In the genomic region with DNA sequence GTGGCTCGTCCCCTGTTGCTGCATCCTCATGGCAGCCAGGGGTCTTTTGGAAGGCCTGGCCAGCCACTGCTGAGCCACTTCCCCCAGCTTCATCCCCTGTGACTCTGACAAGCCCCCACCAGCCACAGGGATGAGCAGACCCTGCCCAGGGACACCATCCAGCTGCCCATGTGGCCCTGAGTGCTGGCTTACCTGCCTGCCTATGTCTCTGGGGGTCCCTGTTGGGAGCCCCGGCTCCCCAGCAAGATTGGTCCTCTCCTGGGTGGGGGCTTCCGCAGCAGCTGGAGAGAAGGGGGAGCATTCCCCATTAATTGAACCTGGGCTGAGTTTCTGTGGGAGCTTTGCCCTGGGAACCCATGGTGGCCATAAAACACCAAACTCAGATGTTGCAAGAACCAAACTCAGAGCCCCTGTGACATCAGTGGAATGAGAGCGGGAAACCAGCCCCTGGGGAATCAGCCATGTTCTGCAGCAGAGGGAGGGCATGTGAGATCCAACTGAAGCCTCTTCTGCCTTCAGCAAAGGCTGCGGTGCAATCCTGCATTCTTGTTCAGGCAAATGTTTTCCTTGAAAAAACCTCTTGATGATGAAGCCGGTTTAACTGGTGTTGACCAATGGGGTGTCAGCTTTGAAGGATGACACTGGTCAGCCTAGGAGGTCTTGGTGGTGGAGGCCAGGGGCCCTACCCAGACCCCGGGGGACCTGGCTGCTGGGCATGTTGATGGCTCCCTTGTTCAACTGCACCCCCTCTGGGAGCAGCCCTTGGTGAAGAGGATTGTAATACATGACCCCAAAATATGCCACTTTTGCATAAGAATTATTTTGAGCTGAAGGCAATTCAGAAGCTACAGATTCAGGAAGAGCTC, we compare ENCODE assay signal across 18 cellular contexts. TPM values are rescaled to one million over a fixed set of nuclear protein-coding genes. Genes with fewer than 3 reads are reported as not detected.
DNase-seq lines count a peak whose midpoint lies in the region; ATAC-seq and TF ChIP-seq lines count a peak whose summit lies in the region.
"Had no signal": no experiment of that assay in that cellular context is flagged by ENCODE, and none has a peak within 500 bp of the region (broad histone marks: within the 10 kb centered on the region; RNA-seq: fewer than 3 reads in every experiment).

No MANE protein-coding gene starts in this region.

- no peaks in the 10 kb centered on the region for H3K9me3 ChIP-seq in mucosa of descending colon
- no peaks in the 10 kb centered on the region for H3K9me3 ChIP-seq in CD4-positive, alpha-beta memory T cell (ENCODE audit: control insufficient read depth in 1 of 2, low read length in 2 of 2)
- H3K9me3 ChIP-seq: vagina had no signal

- no peak overlapping the region for H3K4me3 Mint-ChIP-seq in activated naive CD8-positive, alpha-beta T cell treated with anti-CD3 and anti-CD28 coated beads, Interleukin-2, amount 10 ng/mL, durations not matched to agents 7 days and 5 days
- H3K4me3 Mint-ChIP-seq in activated naive CD8-positive, alpha-beta T cell treated with anti-CD3 and anti-CD28 coated beads for 36 hours = no peak overlapping the region
- H3K4me3 Mint-ChIP-seq in type B pancreatic cell = no peak overlapping the region
- no peak overlapping the region for H3K4me3 Mint-ChIP-seq in CD4-positive, alpha-beta memory T cell
- H3K4me3 Mint-ChIP-seq: activated CD4-positive, alpha-beta memory T cell treated with anti-CD3 and anti-CD28 coated beads, Interleukin-2, amount 10 ng/mL, durations not matched to agents 7 days and 5 days; activated naive CD4-positive, alpha-beta T cell treated with anti-CD3 and anti-CD28 coated beads, Interleukin-2, amount 50 U/mL, for 24 hours; endodermal cell; WTC11 had no signal

- CTCF ChIA-PET in CD4-positive, alpha-beta memory T cell (lab: Charles Lee; ENCODE audit: partially characterized antibody) = no interaction called here

- POLR2A ChIA-PET in activated naive CD8-positive, alpha-beta T cell treated with anti-CD3 and anti-CD28 coated beads, Interleukin-2, amount 10 ng/mL, durations not matched to agents 7 days and 5 days (lab: Charles Lee) = no interaction called here
- POLR2A ChIA-PET in CD4-positive, alpha-beta memory T cell (lab: Charles Lee; ENCODE audit: partially characterized antibody) = no interaction called here

- no peak for ATAC-seq in activated naive CD8-positive, alpha-beta T cell treated with anti-CD3 and anti-CD28 coated beads, Interleukin-2, amount 10 ng/mL, durations not matched to agents 7 days and 5 days (ENCODE audit: low read depth)
- no peak for ATAC-seq in mucosa of descending colon
- ATAC-seq: WTC11 had no signal

- no peaks in the 10 kb centered on the region for H3K4me1 Mint-ChIP-seq in activated naive CD8-positive, alpha-beta T cell treated with anti-CD3 and anti-CD28 coated beads, Interleukin-2, amount 10 ng/mL, durations not matched to agents 7 days and 5 days
- H3K4me1 Mint-ChIP-seq in activated naive CD8-positive, alpha-beta T cell treated with anti-CD3 and anti-CD28 coated beads for 36 hours = no peaks in the 10 kb centered on the region
- peaks cover 23% of the 10 kb centered on the region for H3K4me1 Mint-ChIP-seq in type B pancreatic cell (ENCODE audit: unreplicated experiment)
- H3K4me1 Mint-ChIP-seq in CD4-positive, alpha-beta memory T cell = no peaks in the 10 kb centered on the region
- H3K4me1 Mint-ChIP-seq: activated CD4-positive, alpha-beta memory T cell treated with anti-CD3 and anti-CD28 coated beads, Interleukin-2, amount 10 ng/mL, durations not matched to agents 7 days and 5 days; activated naive CD4-positive, alpha-beta T cell treated with anti-CD3 and anti-CD28 coated beads, Interleukin-2, amount 50 U/mL, for 24 hours had no signal

- H3K27me3 ChIP-seq in CD4-positive, alpha-beta memory T cell (ENCODE audit: insufficient read depth, low read length) = no peaks in the 10 kb centered on the region
- H3K27me3 ChIP-seq: hepatocyte, vagina had no signal

- H3K4me1 ChIP-seq in mucosa of descending colon (ENCODE audit: low read depth) = no peaks in the 10 kb centered on the region
- no peaks in the 10 kb centered on the region for H3K4me1 ChIP-seq in CD4-positive, alpha-beta memory T cell (ENCODE audit: insufficient read depth, low read length)

- no peaks in the 10 kb centered on the region for H3K36me3 ChIP-seq in mucosa of descending colon (ENCODE audit: low read depth)
- no peaks in the 10 kb centered on the region for H3K36me3 ChIP-seq in CD4-positive, alpha-beta memory T cell (ENCODE audit: insufficient read depth, low read length)
- H3K36me3 ChIP-seq: BLaER1 treated with 17β-estradiol and CSF1 and Interleukin-3, amounts not matched to agents 10 nM and 100 nM; vagina had no signal

- intact Hi-C loops in mucosa of descending colon (cut with DNase I, micrococcal nuclease) = no loop called here
- intact Hi-C loops in CD4-positive, alpha-beta memory T cell (cut with micrococcal nuclease) = no loop called here

- H3K27ac ChIP-seq in CD4-positive, alpha-beta memory T cell (ENCODE audit: low read depth, low read length) = no peak overlapping the region
- H3K27ac ChIP-seq: BLaER1 treated with 17β-estradiol and CSF1 and Interleukin-3, amounts not matched to agents 10 nM and 100 nM; vagina had no signal

- peaks cover 13% of the 10 kb centered on the region for H3K27me3 Mint-ChIP-seq in activated naive CD8-positive, alpha-beta T cell treated with anti-CD3 and anti-CD28 coated beads, Interleukin-2, amount 10 ng/mL, durations not matched to agents 7 days and 5 days
- H3K27me3 Mint-ChIP-seq in activated naive CD8-positive, alpha-beta T cell treated with anti-CD3 and anti-CD28 coated beads for 36 hours = peaks cover 19% of the 10 kb centered on the region
- no peaks in the 10 kb centered on the region for H3K27me3 Mint-ChIP-seq in type B pancreatic cell
- H3K27me3 Mint-ChIP-seq in CD4-positive, alpha-beta memory T cell = peaks cover 13 to 17% of the 10 kb centered on the region in 2 donors

- peak; percentile 14 for DNase-seq in activated naive CD8-positive, alpha-beta T cell treated with anti-CD3 and anti-CD28 coated beads, Interleukin-2, amount 10 ng/mL, durations not matched to agents 7 days and 5 days
- no peak for DNase-seq in activated naive CD8-positive, alpha-beta T cell treated with anti-CD3 and anti-CD28 coated beads for 36 hours
- peak; percentile 58 for DNase-seq in fibroblast of mammary gland (ENCODE audit: low read depth)
- peak in 2 of 3 donors; percentile 14 to 24 for DNase-seq in mucosa of descending colon
- DNase-seq in type B pancreatic cell (ENCODE audit: extremely low spot score, unreplicated experiment) = no peak
- no peak for DNase-seq in CD4-positive, alpha-beta memory T cell
- DNase-seq in NCI-H2227 treated with DMSO at 0.1 percent for 48 hours (lab: John Stamatoyannopoulos, UW) = no peak
- DNase-seq in DMS79 treated with DMSO at 0.1 percent for 48 hours (lab: John Stamatoyannopoulos, UW) = no peak
- DNase-seq: activated CD4-positive, alpha-beta memory T cell treated with anti-CD3 and anti-CD28 coated beads, Interleukin-2, amount 10 ng/mL, durations not matched to agents 7 days and 5 days; endodermal cell; HCEC 1CT; NCI-H1694 treated with DMSO at 0.1 percent for 48 hours; stimulated activated CD4-positive, alpha-beta T cell treated with anti-CD3 and anti-CD28 coated beads, Interleukin-2, amount 100 ng/mL, for 24 hours had no signal

- H3K4me3 ChIP-seq in fibroblast of mammary gland (ENCODE audit: control insufficient read depth, low read depth, low read length) = no peak overlapping the region
- no peak overlapping the region for H3K4me3 ChIP-seq in mucosa of descending colon
- H3K4me3 ChIP-seq in CD4-positive, alpha-beta memory T cell (ENCODE audit: low read length in 2 of 2) = no peak overlapping the region
- H3K4me3 ChIP-seq: BLaER1 treated with 17β-estradiol and CSF1 and Interleukin-3, amounts not matched to agents 10 nM and 100 nM; hepatocyte; vagina had no signal

- H3K9me3 Mint-ChIP-seq in activated naive CD8-positive, alpha-beta T cell treated with anti-CD3 and anti-CD28 coated beads, Interleukin-2, amount 10 ng/mL, durations not matched to agents 7 days and 5 days = no peaks in the 10 kb centered on the region
- H3K9me3 Mint-ChIP-seq in activated naive CD8-positive, alpha-beta T cell treated with anti-CD3 and anti-CD28 coated beads for 36 hours = peaks cover 5% of the 10 kb centered on the region
- no peaks in the 10 kb centered on the region for H3K9me3 Mint-ChIP-seq in type B pancreatic cell
- H3K9me3 Mint-ChIP-seq in CD4-positive, alpha-beta memory T cell = peaks cover 0 to 6% (median 0%) of the 10 kb centered on the region in 8 donors
- H3K9me3 Mint-ChIP-seq: activated CD4-positive, alpha-beta memory T cell treated with anti-CD3 and anti-CD28 coated beads, Interleukin-2, amount 10 ng/mL, durations not matched to agents 7 days and 5 days; activated naive CD4-positive, alpha-beta T cell treated with anti-CD3 and anti-CD28 coated beads, Interleukin-2, amount 50 U/mL, for 24 hours had no signal

- no peak overlapping the region for H3K27ac Mint-ChIP-seq in activated naive CD8-positive, alpha-beta T cell treated with anti-CD3 and anti-CD28 coated beads, Interleukin-2, amount 10 ng/mL, durations not matched to agents 7 days and 5 days
- no peak overlapping the region for H3K27ac Mint-ChIP-seq in activated naive CD8-positive, alpha-beta T cell treated with anti-CD3 and anti-CD28 coated beads for 36 hours
- peak overlapping the region; percentile 50 for H3K27ac Mint-ChIP-seq in type B pancreatic cell
- no peak overlapping the region for H3K27ac Mint-ChIP-seq in CD4-positive, alpha-beta memory T cell
- H3K27ac Mint-ChIP-seq: activated CD4-positive, alpha-beta memory T cell treated with anti-CD3 and anti-CD28 coated beads, Interleukin-2, amount 10 ng/mL, durations not matched to agents 7 days and 5 days; activated naive CD4-positive, alpha-beta T cell treated with anti-CD3 and anti-CD28 coated beads, Interleukin-2, amount 50 U/mL, for 24 hours; endodermal cell; WTC11 had no signal

- H3K36me3 Mint-ChIP-seq in activated naive CD8-positive, alpha-beta T cell treated with anti-CD3 and anti-CD28 coated beads, Interleukin-2, amount 10 ng/mL, durations not matched to agents 7 days and 5 days = no peaks in the 10 kb centered on the region
- H3K36me3 Mint-ChIP-seq in activated naive CD8-positive, alpha-beta T cell treated with anti-CD3 and anti-CD28 coated beads for 36 hours = no peaks in the 10 kb centered on the region
- no peaks in the 10 kb centered on the region for H3K36me3 Mint-ChIP-seq in type B pancreatic cell
- no peaks in the 10 kb centered on the region for H3K36me3 Mint-ChIP-seq in CD4-positive, alpha-beta memory T cell
- H3K36me3 Mint-ChIP-seq: activated naive CD4-positive, alpha-beta T cell treated with anti-CD3 and anti-CD28 coated beads, Interleukin-2, amount 50 U/mL, for 24 hours had no signal

- TF ChIP-seq CTCF in fibroblast of mammary gland (conservative IDR thresholded peaks at IDR 0.05; ENCODE audit: control insufficient read depth, insufficient read depth, low read depth, low read length) = no peak
- TF ChIP-seq CTCF in mucosa of descending colon (IDR thresholded peaks at IDR 0.05) = no peak
- TF ChIP-seq CTCF in type B pancreatic cell (conservative IDR thresholded peaks at IDR 0.05) = no peak

RNA-seq across cellular contexts. Expression of gene COL18A1, which starts 28.3 kb away (rescaled TPM):
- 10 to 100 TPM; 12.5 to 12.8 TPM for total RNA-seq in activated naive CD8-positive, alpha-beta T cell treated with anti-CD3 and anti-CD28 coated beads, Interleukin-2, amount 10 ng/mL, durations not matched to agents 7 days and 5 days
- total RNA-seq in activated naive CD8-positive, alpha-beta T cell treated with anti-CD3 and anti-CD28 coated beads for 36 hours = 1 to 10 TPM; 3.5 to 4.0 TPM
- total RNA-seq in mucosa of descending colon = 10 to 100 TPM in 2 of 3 donors, 1 to 10 TPM in 1; 4.6 to 46.9 (median 21.3) TPM
- 150 and 168 TPM in 2 replicates for total RNA-seq in type B pancreatic cell (ENCODE audit: low replicate concordance)
- total RNA-seq in CD4-positive, alpha-beta memory T cell = 1 to 10 TPM; 4.2 to 4.5 TPM
- polyA plus RNA-seq in CD4-positive, alpha-beta memory T cell = 1 to 10 TPM in 1 of 2 donors, under 1 TPM in 1; 0.43 to 3.4 TPM

Comparison
In these comparisons a context has a peak if more than half of its experiments do, and no peak if none do; other contexts are left out.
1. DNase-seq: peak in activated naive CD8-positive, alpha-beta T cell treated with anti-CD3 and anti-CD28 coated beads, Interleukin-2, amount 10 ng/mL, durations not matched to agents 7 days and 5 days (single experiment), fibroblast of mammary gland (single experiment) and mucosa of descending colon (2 of 3); none in activated naive CD8-positive, alpha-beta T cell treated with anti-CD3 and anti-CD28 coated beads for 36 hours (single experiment), type B pancreatic cell (single experiment), CD4-positive, alpha-beta memory T cell (0 of 5), NCI-H2227 treated with DMSO at 0.1 percent for 48 hours (single experiment) and DMS79 treated with DMSO at 0.1 percent for 48 hours (single experiment).